ENCODE assay signal across 21 cellular contexts in genomic region chr14:99744873-99745224, GRCh38. TPM values are rescaled to one million over a fixed set of nuclear protein-coding genes. Genes with fewer than 3 reads are reported as not detected.
DNase-seq lines count a peak whose midpoint lies in the region; ATAC-seq and TF ChIP-seq lines count a peak whose summit lies in the region.
"Had no signal": no experiment of that assay in that cellular context is flagged by ENCODE, and none has a peak within 500 bp of the region (broad histone marks: within the 10 kb centered on the region; RNA-seq: fewer than 3 reads in every experiment).

No MANE protein-coding gene starts in this region.

- H3K4me1 ChIP-seq in GM23248 (ENCODE audit: insufficient read depth) (no peaks in the 10 kb centered on the region; the same call in 1 of the 2 replicates), fibroblast of lung (ENCODE audit: control insufficient read depth, extremely low read depth, insufficient read depth, low read length) (peaks cover 21% of the 10 kb centered on the region), smooth muscle cell (ENCODE audit: low read depth) (peaks cover 13% of the 10 kb centered on the region), aorta (ENCODE audit: control insufficient read depth in 1 of 2, insufficient read depth in 2 of 2, low read length in 2 of 2) (no peaks in the 10 kb centered on the region)

- no peaks in the 10 kb centered on the region for H3K9me3 Mint-ChIP-seq in WTC11
- H3K9me3 Mint-ChIP-seq: activated naive CD8-positive, alpha-beta T cell treated with anti-CD3 and anti-CD28 coated beads for 36 hours; activated T-cell treated with anti-CD3 and anti-CD28 coated beads, Interleukin-2, amount 50 U/mL, for 72 hours; CD4-positive, alpha-beta T cell; naive B cell; T-helper 2 cell treated with Interferon-gamma antibody and Interleukin-4, amounts not matched to agents 5 μg/mL and 100 μg/mL, for 36 hours had no signal

- CTCF ChIA-PET in WTC11 (lab: Charles Lee), result interaction anchor here (0.6 to 1.1 kb wide), 3 partner anchors 10 to 15 kb away, joined by 3 read pairs; no protein-coding TSS in a partner anchor

- 70 to 75% methylated on average over 7 of the region's 7 CpGs for WGBS in GM23248 (ENCODE audit: low coverage in 1 of 2, low lambda C conversion rate in 2 of 2, missing lambda C conversion rate in 2 of 2), 2 experiments
- WGBS in smooth muscle cell (ENCODE audit: low lambda C conversion rate), result 44% methylated on average over 7 of the region's 7 CpGs
- WGBS in aorta, 2 donors, result 71 to 73% methylated on average over 7 of the region's 7 CpGs

- H3K4me1 Mint-ChIP-seq in WTC11, result peaks cover 26% of the 10 kb centered on the region

- peak overlapping the region; percentile 28 for H3K27ac ChIP-seq in GM23248
- peak overlapping the region; percentile 45 for H3K27ac ChIP-seq in fibroblast of lung (ENCODE audit: insufficient read depth, low read length)
- peak overlapping the region; percentile 71 for H3K27ac ChIP-seq in smooth muscle cell (ENCODE audit: low read depth)
- H3K27ac ChIP-seq in aorta (ENCODE audit: low read depth in 1 of 2, low read length in 2 of 2), result peak overlapping the region in 1 of 2 donors; percentile 39
- H3K27ac ChIP-seq: SJCRH30 had no signal

- POLR2A ChIA-PET in WTC11 (lab: Charles Lee), result no interaction called here

- in situ Hi-C loops in GM23248 (cut with MboI), result no loop called here

- H3K27ac Mint-ChIP-seq in WTC11, result no peak overlapping the region
- H3K27ac Mint-ChIP-seq: activated naive CD8-positive, alpha-beta T cell treated with anti-CD3 and anti-CD28 coated beads for 36 hours; activated T-cell treated with anti-CD3 and anti-CD28 coated beads, Interleukin-2, amount 50 U/mL, for 72 hours; CD4-positive, alpha-beta T cell; T-helper 2 cell treated with Interferon-gamma antibody and Interleukin-4, amounts not matched to agents 5 μg/mL and 100 μg/mL, for 36 hours had no signal

- H3K9ac ChIP-seq in GM23248 (no peak overlapping the region), fibroblast of lung (ENCODE audit: insufficient read depth, low read length) (no peak overlapping the region), smooth muscle cell (ENCODE audit: low read depth) (peak overlapping the region; percentile 52)

- no peaks in the 10 kb centered on the region for H3K36me3 ChIP-seq in GM23248 (ENCODE audit: low read depth)
- H3K36me3 ChIP-seq in fibroblast of lung (ENCODE audit: control insufficient read depth, insufficient read depth, low read length), result no peaks in the 10 kb centered on the region
- H3K36me3 ChIP-seq in smooth muscle cell (ENCODE audit: low read depth), result no peaks in the 10 kb centered on the region
- no peaks in the 10 kb centered on the region for H3K36me3 ChIP-seq in aorta (ENCODE audit: control insufficient read depth in 1 of 2, insufficient read depth in 2 of 2, low read length in 1 of 2)
- H3K36me3 ChIP-seq: SJCRH30, spleen had no signal

- H3K9me3 ChIP-seq in GM23248 (ENCODE audit: low read depth) (no peaks in the 10 kb centered on the region), fibroblast of lung (ENCODE audit: control insufficient read depth, insufficient read depth, low read depth, low read length) (no peaks in the 10 kb centered on the region), smooth muscle cell (replicated peaks; ENCODE audit: low read depth) (no peaks in the 10 kb centered on the region), aorta (ENCODE audit: control insufficient read depth, low read length) (no peaks in the 10 kb centered on the region)
- H3K9me3 ChIP-seq: SJCRH30, spleen had no signal

- H3K4me3 ChIP-seq in GM23248 (no peak overlapping the region), fibroblast of lung (replicated peaks in 1 of 4; ENCODE audit: control extremely low read depth in 1 of 4, insufficient read depth in 1 of 4, low read depth in 3 of 4, low read length in 4 of 4) (no peak overlapping the region), smooth muscle cell (no peak overlapping the region), aorta (ENCODE audit: low read length in 2 of 2) (no peak overlapping the region)
- H3K4me3 ChIP-seq: dorsolateral prefrontal cortex, SJCRH30, spleen had no signal

- H3K4me2 ChIP-seq in GM23248 (ENCODE audit: unreplicated experiment) (peak overlapping the region; percentile 12), fibroblast of lung (ENCODE audit: extremely low read depth, insufficient read depth, low read length) (peak overlapping the region; percentile 18), smooth muscle cell (peak overlapping the region; percentile 71)

- DNase-seq in GM23248 (peak; percentile 20), WTC11 (ENCODE audit: low spot score) (no peak), fibroblast of lung (ENCODE audit: low read depth in 2 of 2) (no peak), smooth muscle cell (lab: John Stamatoyannopoulos, UW; ENCODE audit: unreplicated experiment) (no peak), hepatic stellate cell (ENCODE audit: low spot score) (no peak), MV-4-11 (lab: John Stamatoyannopoulos, UW) (no peak), aorta (no peak)
- no peak for DNase-seq in stimulated activated CD4-positive, alpha-beta T cell treated with anti-CD3 and anti-CD28 coated beads, Interleukin-1b, Interleukin-23, amount 100 ng/mL, for 48 hours
- DNase-seq: activated CD4-positive, CD25-positive, alpha-beta regulatory T cell; activated naive CD8-positive, alpha-beta T cell treated with anti-CD3 and anti-CD28 coated beads for 36 hours; activated T-cell treated with anti-CD3 and anti-CD28 coated beads, Interleukin-2, amount 50 U/mL, for 72 hours; CD4-positive, alpha-beta T cell; dorsolateral prefrontal cortex; glutamatergic neuron; naive B cell; NCI-H1436 treated with DMSO at 0.1 percent for 48 hours; NCI-H2227 treated with DMSO at 0.1 percent for 48 hours; SJCRH30; spleen had no signal

- H3K79me2 ChIP-seq in GM23248 (ENCODE audit: insufficient read depth), result no peaks in the 10 kb centered on the region
- H3K79me2 ChIP-seq in fibroblast of lung (ENCODE audit: control insufficient read depth, insufficient read depth, low read length), result no peaks in the 10 kb centered on the region
- no peaks in the 10 kb centered on the region for H3K79me2 ChIP-seq in smooth muscle cell (ENCODE audit: low read depth)

- ATAC-seq in WTC11, result no peak
- ATAC-seq in aorta (ENCODE audit: low FRiP score), result no peak

- H3K27me3 ChIP-seq in GM23248 (replicated peaks; ENCODE audit: insufficient read depth) (no peaks in the 10 kb centered on the region), fibroblast of lung (ENCODE audit: control insufficient read depth, insufficient read depth, low read length) (no peaks in the 10 kb centered on the region), smooth muscle cell (ENCODE audit: low read depth) (peaks cover 13% of the 10 kb centered on the region), aorta (ENCODE audit: control insufficient read depth in 1 of 2, insufficient read depth in 2 of 2, low read length in 1 of 2) (no peaks in the 10 kb centered on the region)
- H3K27me3 ChIP-seq: dorsolateral prefrontal cortex had no signal

- H3K9me2 ChIP-seq in GM23248 (ENCODE audit: insufficient read depth), result no peaks in the 10 kb centered on the region

- peaks cover 17% of the 10 kb centered on the region; the same call in 1 of the 2 replicates for H3F3A ChIP-seq in GM23248 (ENCODE audit: insufficient read depth)
- peaks cover 9% of the 10 kb centered on the region for H3F3A ChIP-seq in smooth muscle cell (ENCODE audit: low read depth)

- H3K27me3 Mint-ChIP-seq in WTC11 (ENCODE audit: low read depth), result peaks cover 5% of the 10 kb centered on the region; the same call in 1 of the 2 replicates

- TF ChIP-seq CTCF in WTC11 (IDR thresholded peaks at IDR 0.05) (no peak), fibroblast of lung (conservative IDR thresholded peaks at IDR 0.05 in 1 of 2, IDR thresholded peaks at IDR 0.05 in 1 of 2; ENCODE audit: low read depth in 1 of 2, low read length in 2 of 2) (no peak), smooth muscle cell (IDR thresholded peaks at IDR 0.05; ENCODE audit: borderline replicate concordance, insufficient read depth, poor library complexity, severe bottlenecking) (no peak)

- H4K20me1 ChIP-seq in GM23248 (ENCODE audit: insufficient read depth) (no peaks in the 10 kb centered on the region), fibroblast of lung (ENCODE audit: control insufficient read depth, extremely low read depth, insufficient read depth, low read length) (no peaks in the 10 kb centered on the region), smooth muscle cell (ENCODE audit: low read depth) (no peaks in the 10 kb centered on the region)

- intact Hi-C loops in aorta (cut with DNase I), result no loop called here

- H3K4me3 Mint-ChIP-seq in WTC11, result peak overlapping the region; percentile 43; the same call in 1 of the 2 replicates
- H3K4me3 Mint-ChIP-seq: activated naive CD8-positive, alpha-beta T cell treated with anti-CD3 and anti-CD28 coated beads for 36 hours; CD4-positive, alpha-beta T cell; naive B cell; T-helper 2 cell treated with Interferon-gamma antibody and Interleukin-4, amounts not matched to agents 5 μg/mL and 100 μg/mL, for 36 hours had no signal

- H3K36me3 Mint-ChIP-seq in WTC11, result no peaks in the 10 kb centered on the region
- H3K36me3 Mint-ChIP-seq: activated naive CD8-positive, alpha-beta T cell treated with anti-CD3 and anti-CD28 coated beads for 36 hours; naive B cell had no signal

- H2AFZ ChIP-seq in GM23248 (no peak overlapping the region), fibroblast of lung (ENCODE audit: low read length) (no peak overlapping the region), smooth muscle cell (ENCODE audit: low read depth) (no peak overlapping the region)

TF ChIP-seq in WTC11, 78 proteins besides CTCF, POLR2A, EP300 and RAD21 (continues in another document):
- no peak for TF ChIP-seq ZNF219 (CRISPR knock-in tag; IDR thresholded peaks at IDR 0.05; ENCODE audit: borderline replicate concordance)
- TF ChIP-seq MYBL2 (CRISPR knock-in tag; IDR thresholded peaks at IDR 0.05), result no peak
- TF ChIP-seq ZMAT4 (CRISPR knock-in tag; IDR thresholded peaks at IDR 0.05), result no peak
- no peak for TF ChIP-seq TEAD4 (CRISPR knock-in tag; IDR thresholded peaks at IDR 0.05)

RNA-seq across cellular contexts. Expression of gene EML1, which starts 48.4 kb away (rescaled TPM):
- total RNA-seq in GM23248 (2014; rRNA removed; shearing (Covaris generic)), result 17.9 and 35.8 TPM in 2 replicates
- polyA plus RNA-seq in GM23248 (2016; fragmentation: Nextera tagmentation; extraction: Ambion mirVana) (14.8 and 15.0 TPM in 2 replicates), fibroblast of lung (22.4 and 25.5 TPM in 2 replicates), smooth muscle cell (13.0 and 14.4 TPM in 2 replicates), aorta (10 to 100 TPM in 1 of 2 donors, 1 to 10 TPM in 1; 4.8 to 27.4 TPM)
- total RNA-seq in WTC11 (2021) (10.9 to 16.1 TPM (median 11.4 TPM) in 3 replicates), fibroblast of lung (36.2 and 74.5 TPM in 2 replicates), smooth muscle cell (16.5 and 31.2 TPM in 2 replicates), aorta (10 to 100 TPM; 45.9 to 62.0 TPM)
- 21.6 and 24.6 TPM in 2 replicates for polyA plus RNA-seq in fibroblast of lung (2012)
- polyA minus RNA-seq in fibroblast of lung (ENCODE audit: low replicate concordance), result 33.5 and 66.1 TPM in 2 replicates
- total RNA-seq: HT-29 had no signal

Comparison
In these comparisons a context has a peak if more than half of its experiments do, and no peak if none do; other contexts are left out.
1. H3K4me2 ChIP-seq: peak in every context shown above with its lines; median percentile 71 in smooth muscle cell; 18 in fibroblast of lung; 12 in GM23248.